Comparison of ENCODE assay signal across 8 cellular contexts in genomic region chrX:40580537-40581332, GRCh38. TPM values are rescaled to one million over a fixed set of nuclear protein-coding genes. Genes with fewer than 3 reads are reported as not detected.
DNase-seq lines count a peak whose midpoint lies in the region; ATAC-seq, FAIRE-seq and TF ChIP-seq lines count a peak whose summit lies in the region.

Gene ATP6AP2, plus strand, starts transcription at chrX:40580970. Its CDS starts 96 bp downstream, at chrX:40581066.

- H3K27me3 ChIP-seq in OCI-LY3 (ENCODE audit: low read depth, low read length) (no peaks in the 10 kb centered on the region), endothelial cell of umbilical vein (ENCODE audit: control insufficient read depth in 2 of 2, insufficient read depth in 2 of 2, low read length in 2 of 2) (no peaks in the 10 kb centered on the region)

- H3K27ac ChIP-seq in OCI-LY3 (ENCODE audit: low read length) (peak within 1 kb of the TSS; percentile 46), endothelial cell of umbilical vein (ENCODE audit: insufficient read depth, low read depth, low read length) (peak within 1 kb of the TSS; percentile 19)

- intact Hi-C loops in endothelial cell of umbilical vein (cut with micrococcal nuclease): loop anchor here (2.0 kb wide), 1 partner anchor 64 kb away; no protein-coding TSS in a partner anchor

- peaks cover 32% of the 10 kb centered on the region for H3K79me2 ChIP-seq in OCI-LY3 (ENCODE audit: low read length)
- H3K79me2 ChIP-seq in endothelial cell of umbilical vein (ENCODE audit: control insufficient read depth, insufficient read depth, low read length): peaks cover 25% of the 10 kb centered on the region

- DNase-seq in D341Med (ENCODE audit: low spot score): peak; percentile 91
- peak; percentile 70 for DNase-seq in HuH-7 (ENCODE audit: low spot score)
- DNase-seq in activated T-cell treated with anti-CD3 and anti-CD28 coated beads for 1 hour (ENCODE audit: low read depth): peak; percentile 74
- peak; percentile 94 for DNase-seq in endothelial cell of umbilical vein (ENCODE audit: low read depth, low spot score)
- peak; percentile 92 for DNase-seq in midbrain (lab: John Stamatoyannopoulos, UW)
- DNase-seq in stimulated activated CD8-positive, alpha-beta memory T cell treated with anti-CD3 and anti-CD28 coated beads, Interleukin-2, amount 100 ng/mL, for 1 hour (ENCODE audit: low read depth in 2 of 2): peak; percentile 72 to 80

- H4K20me1 ChIP-seq in OCI-LY3 (ENCODE audit: insufficient read depth, low read length) (peaks cover 4% of the 10 kb centered on the region; the same call in 1 of the 2 replicates), endothelial cell of umbilical vein (replicated peaks; ENCODE audit: control insufficient read depth, extremely low read depth, insufficient read depth, low read length) (no peaks in the 10 kb centered on the region)

- dilution Hi-C loops in endothelial cell of umbilical vein (cut with MboI; ENCODE audit: extremely low pct_ligation_motif_present, low sequenced_read_pairs): no loop called here

- FAIRE-seq in endothelial cell of umbilical vein (lab: Jason Lieb, UNC): peak; percentile 96

- H3K4me2 ChIP-seq in OCI-LY3 (ENCODE audit: low read length): peak within 1 kb of the TSS; percentile 93
- H3K4me2 ChIP-seq in endothelial cell of umbilical vein (ENCODE audit: insufficient read depth, low read length): peak within 1 kb of the TSS; percentile 86

- ATAC-seq in GM21515 (IDR thresholded peaks at IDR 0.05; ENCODE audit: unreplicated experiment): peak; percentile 96

- H3K4me3 ChIP-seq in OCI-LY3 (ENCODE audit: low read length): peak within 1 kb of the TSS; percentile 83
- peak within 1 kb of the TSS; percentile 48 to 72 (median 67) for H3K4me3 ChIP-seq in endothelial cell of umbilical vein (replicated peaks in 1 of 3; ENCODE audit: insufficient read depth in 1 of 3, low read depth in 1 of 3, low read length in 3 of 3)

- H3K36me3 ChIP-seq in OCI-LY3 (replicated peaks; ENCODE audit: low read depth, low read length) (no peaks in the 10 kb centered on the region), endothelial cell of umbilical vein (ENCODE audit: control insufficient read depth in 2 of 2, extremely low read depth in 1 of 2, insufficient read depth in 2 of 2, low read length in 2 of 2) (no peaks in the 10 kb centered on the region)

- H3K9me1 ChIP-seq in endothelial cell of umbilical vein (replicated peaks; ENCODE audit: control insufficient read depth, extremely low read depth, insufficient read depth, low read length): no peaks in the 10 kb centered on the region

- CTCF ChIA-PET in endothelial cell of umbilical vein (lab: Charles Lee): interaction anchor here (1.1 to 1.9 kb wide), 2 partner anchors 13 to 37 kb away, joined by 3 to 12 read pairs; no protein-coding TSS in a partner anchor

- TF ChIP-seq POLR2A in endothelial cell of umbilical vein (IDR thresholded peaks at IDR 0.05; ENCODE audit: low read depth, low read length): no peak

- POLR2A ChIA-PET in endothelial cell of umbilical vein (lab: Charles Lee): interaction anchor here (0.6 kb wide), 1 partner anchor 14 kb away, joined by 3 read pairs; no protein-coding TSS in a partner anchor

- H2AFZ ChIP-seq in OCI-LY3 (ENCODE audit: low read depth, low read length): peak within 1 kb of the TSS; percentile 18
- H2AFZ ChIP-seq in endothelial cell of umbilical vein (ENCODE audit: low read depth, low read length): peak within 1 kb of the TSS; percentile 64

- TF ChIP-seq CTCF in OCI-LY3 (IDR thresholded peaks at IDR 0.05; ENCODE audit: low read depth, low read length) (no peak), endothelial cell of umbilical vein (IDR thresholded peaks at IDR 0.05; ENCODE audit: extremely low read depth in 1 of 2, insufficient read depth in 1 of 2, low read depth in 1 of 2, low read length in 2 of 2) (no peak)

- H3K9ac ChIP-seq in OCI-LY3 (ENCODE audit: low read length): peak within 1 kb of the TSS; percentile 55
- peak within 1 kb of the TSS; percentile 73 for H3K9ac ChIP-seq in endothelial cell of umbilical vein (replicated peaks; ENCODE audit: extremely low read depth, insufficient read depth, low read length)

- H3K9me3 ChIP-seq in OCI-LY3 (ENCODE audit: insufficient read depth, low read length) (no peaks in the 10 kb centered on the region), endothelial cell of umbilical vein (replicated peaks; ENCODE audit: control insufficient read depth, insufficient read depth, low read length) (no peaks in the 10 kb centered on the region)

- H3K4me1 ChIP-seq in OCI-LY3 (ENCODE audit: low read length) (peaks cover 9% of the 10 kb centered on the region), endothelial cell of umbilical vein (ENCODE audit: control insufficient read depth, extremely low read depth, insufficient read depth, low read length) (peaks cover 10% of the 10 kb centered on the region)

- BruUV-seq in endothelial cell of umbilical vein (replicated peaks; lab: Mats Ljungman, UMichigan): no TSS peak

TF ChIP-seq in endothelial cell of umbilical vein, 7 proteins besides CTCF, POLR2A, EP300 and RAD21:
- no peak for TF ChIP-seq GATA2 (IDR thresholded peaks at IDR 0.05; ENCODE audit: insufficient read depth, insufficient read length, low read depth, low read length)
- no peak for TF ChIP-seq FOS (IDR thresholded peaks at IDR 0.05; ENCODE audit: borderline replicate concordance, insufficient read depth, low read length)
- TF ChIP-seq EZH2 (IDR thresholded peaks at IDR 0.05; ENCODE audit: borderline replicate concordance, low read depth, low read length, severe bottlenecking): no peak
- no peak for TF ChIP-seq JUN (IDR thresholded peaks at IDR 0.05; ENCODE audit: borderline replicate concordance, insufficient read depth, insufficient read length, low read depth)

RNA-seq across cellular contexts. Expression of gene ATP6AP2, which starts in this region (rescaled TPM):
- 84.6 and 90.8 TPM in 2 replicates for total RNA-seq in endothelial cell of umbilical vein
- polyA plus RNA-seq in endothelial cell of umbilical vein: 95.7 and 95.9 TPM in 2 replicates
- 118 and 119 TPM in 2 replicates for polyA plus RNA-seq in endothelial cell of umbilical vein (2011; cell fraction: cytosol; rRNA removed)
- 66.8 and 68.7 TPM in 2 replicates for polyA plus RNA-seq in endothelial cell of umbilical vein (2011; cell fraction: nucleus; rRNA removed)
- polyA plus RNA-seq in endothelial cell of umbilical vein (2012): 182 and 201 TPM in 2 replicates
- 120 and 143 TPM in 2 replicates for polyA minus RNA-seq in endothelial cell of umbilical vein
- polyA minus RNA-seq in endothelial cell of umbilical vein (2011; cell fraction: cytosol; rRNA and poly(A)+ RNA removed): 67.0 TPM
- polyA minus RNA-seq in endothelial cell of umbilical vein (2011; cell fraction: nucleus; rRNA and poly(A)+ RNA removed): 29.5 and 44.1 TPM in 2 replicates

Comparison
In these comparisons a context has a peak if more than half of its experiments do, and no peak if none do; other contexts are left out.
1. Peak in every context shown above with its lines: DNase-seq, ATAC-seq, H3K4me3 ChIP-seq and H3K27ac ChIP-seq.